Comparison of ENCODE assay signal across 9 cellular contexts in genomic region chr4:93710101-93710846, GRCh38.
DNase-seq lines count a peak whose midpoint lies in the region; ATAC-seq, FAIRE-seq and TF ChIP-seq lines count a peak whose summit lies in the region.
"Had no signal": no experiment of that assay in that cellular context is flagged by ENCODE, and none has a peak within 500 bp of the region (broad histone marks: within the 10 kb centered on the region; RNA-seq: fewer than 3 reads in every experiment).

No MANE protein-coding gene starts in this region.

- H3K4me2 ChIP-seq in A549 = no peak overlapping the region
- H3K4me2 ChIP-seq: BLaER1 had no signal

- 70% methylated on average over 6 of the region's 6 CpGs for WGBS in A549 (ENCODE audit: missing lambda C conversion rate)

- peak in 1 of 2 experiments; percentile 10 for DNase-seq in A549 (ENCODE audit: low read depth in 1 of 2, low spot score in 1 of 2)
- DNase-seq in colonic mucosa = peak; percentile 17
- no peak for DNase-seq in NCI-H187 (lab: John Stamatoyannopoulos, UW)
- no peak for DNase-seq in activated CD4-positive, alpha-beta T cell treated with anti-CD3 and anti-CD28 coated beads, Interleukin-2, amount 50 U/mL, for 48 hours
- no peak for DNase-seq in activated T-helper 1 cell treated with anti-CD3 and anti-CD28 coated beads, Interleukin-12 subunit alpha, Interleukin-12 subunit beta, Interleukin-2, Interleukin-4 antibody, amounts not matched to agents 30 ng/mL and 10 ng/mL and 1 ng/mL, durations not matched to agents 14 hours and 24 hours and 36 hours (ENCODE audit: low spot score)
- no peak for DNase-seq in vagina (ENCODE audit: extremely low spot score in 2 of 2)

- H3K9ac ChIP-seq in colonic mucosa (ENCODE audit: low read depth in 2 of 2, low read length in 2 of 2) = no peak overlapping the region
- H3K9ac ChIP-seq: BLaER1 had no signal

- no peaks in the 10 kb centered on the region for H3K9me3 Mint-ChIP-seq in activated T-helper 1 cell treated with anti-CD3 and anti-CD28 coated beads, Interleukin-12 subunit alpha, Interleukin-12 subunit beta, Interleukin-2, Interleukin-4 antibody, amounts not matched to agents 30 ng/mL and 10 ng/mL and 1 ng/mL, durations not matched to agents 14 hours and 24 hours and 36 hours

- no peak for FAIRE-seq in A549 (lab: Jason Lieb, UNC)

- TF ChIP-seq POLR2A in A549 (IDR thresholded peaks at IDR 0.05; ENCODE audit: low read length) = no peak
- TF ChIP-seq POLR2A in vagina (IDR thresholded peaks at IDR 0.05) = no peak

- no peaks in the 10 kb centered on the region for H3K27me3 Mint-ChIP-seq in activated T-helper 1 cell treated with anti-CD3 and anti-CD28 coated beads, Interleukin-12 subunit alpha, Interleukin-12 subunit beta, Interleukin-2, Interleukin-4 antibody, amounts not matched to agents 30 ng/mL and 10 ng/mL and 1 ng/mL, durations not matched to agents 14 hours and 24 hours and 36 hours (ENCODE audit: insufficient read depth)

- H3K4me1 Mint-ChIP-seq in activated T-helper 1 cell treated with anti-CD3 and anti-CD28 coated beads, Interleukin-12 subunit alpha, Interleukin-12 subunit beta, Interleukin-2, Interleukin-4 antibody, amounts not matched to agents 30 ng/mL and 10 ng/mL and 1 ng/mL, durations not matched to agents 14 hours and 24 hours and 36 hours (ENCODE audit: low read depth) = no peaks in the 10 kb centered on the region

- TF ChIP-seq RAD21 in A549 (conservative IDR thresholded peaks at IDR 0.05 in 1 of 2, IDR thresholded peaks at IDR 0.05 in 1 of 2) = peak; percentile 33 to 35; a peak in 3 of 5 replicates

- TF ChIP-seq CTCF in A549 (IDR thresholded peaks at IDR 0.05) (no peak), colonic mucosa (IDR thresholded peaks at IDR 0.05) (no peak), vagina (IDR thresholded peaks at IDR 0.05) (no peak)

- ATAC-seq in A549 (peak; percentile 34 to 53; a peak in 3 of 6 replicates), GM19395 (IDR thresholded peaks at IDR 0.05; ENCODE audit: unreplicated experiment) (peak; percentile 85), HG03378 (IDR thresholded peaks at IDR 0.05; ENCODE audit: unreplicated experiment) (peak; percentile 66)

- intact Hi-C loops in colonic mucosa (cut with DNase I) (no loop called here), vagina (cut with DNase I) (no loop called here)
- intact Hi-C loops in activated T-helper 1 cell treated with anti-CD3 and anti-CD28 coated beads, Interleukin-12 subunit alpha, Interleukin-12 subunit beta, Interleukin-2, Interleukin-4 antibody, amounts not matched to agents 30 ng/mL and 10 ng/mL and 1 ng/mL, durations not matched to agents 14 hours and 24 hours and 36 hours (cut with micrococcal nuclease) = no loop called here

- H3K4me1 ChIP-seq in A549 = no peaks in the 10 kb centered on the region
- no peaks in the 10 kb centered on the region for H3K4me1 ChIP-seq in colonic mucosa
- H3K4me1 ChIP-seq in vagina = no peaks in the 10 kb centered on the region
- H3K4me1 ChIP-seq: BLaER1 had no signal

- H3K27ac Mint-ChIP-seq in activated T-helper 1 cell treated with anti-CD3 and anti-CD28 coated beads, Interleukin-12 subunit alpha, Interleukin-12 subunit beta, Interleukin-2, Interleukin-4 antibody, amounts not matched to agents 30 ng/mL and 10 ng/mL and 1 ng/mL, durations not matched to agents 14 hours and 24 hours and 36 hours = no peak overlapping the region

- CTCF ChIA-PET in A549 (lab: Yijun Ruan, JAX) = no interaction called here

- H3K27me3 ChIP-seq in colonic mucosa = no peaks in the 10 kb centered on the region
- H3K27me3 ChIP-seq in vagina = no peaks in the 10 kb centered on the region
- H3K27me3 ChIP-seq: BLaER1 had no signal

- no peak overlapping the region for H3K4me3 Mint-ChIP-seq in activated T-helper 1 cell treated with anti-CD3 and anti-CD28 coated beads, Interleukin-12 subunit alpha, Interleukin-12 subunit beta, Interleukin-2, Interleukin-4 antibody, amounts not matched to agents 30 ng/mL and 10 ng/mL and 1 ng/mL, durations not matched to agents 14 hours and 24 hours and 36 hours

- H3K9me3 ChIP-seq in A549 (no peaks in the 10 kb centered on the region), colonic mucosa (no peaks in the 10 kb centered on the region), vagina (no peaks in the 10 kb centered on the region)
- H3K9me3 ChIP-seq: BLaER1 had no signal

- H3K36me3 ChIP-seq in colonic mucosa (no peaks in the 10 kb centered on the region), vagina (no peaks in the 10 kb centered on the region)
- H3K36me3 ChIP-seq: BLaER1 had no signal

- POLR2A ChIA-PET in A549 (lab: Yijun Ruan, JAX) = no interaction called here

- H3K27ac ChIP-seq in A549 (no peak overlapping the region), colonic mucosa (no peak overlapping the region), vagina (no peak overlapping the region)
- H3K27ac ChIP-seq: BLaER1 had no signal

- no peak for TF ChIP-seq EP300 in A549 (IDR thresholded peaks at IDR 0.05)

- H3K4me3 ChIP-seq in A549 (no peak overlapping the region), colonic mucosa (no peak overlapping the region), vagina (no peak overlapping the region)
- H3K4me3 ChIP-seq: BLaER1 had no signal

- no peaks in the 10 kb centered on the region for H3K36me3 Mint-ChIP-seq in activated T-helper 1 cell treated with anti-CD3 and anti-CD28 coated beads, Interleukin-12 subunit alpha, Interleukin-12 subunit beta, Interleukin-2, Interleukin-4 antibody, amounts not matched to agents 30 ng/mL and 10 ng/mL and 1 ng/mL, durations not matched to agents 14 hours and 24 hours and 36 hours (ENCODE audit: low read depth)

TF ChIP-seq in A549, 52 proteins besides CTCF, POLR2A, EP300 and RAD21:
- no peak for TF ChIP-seq NPAS2 (CRISPR knock-in tag; IDR thresholded peaks at IDR 0.05; ENCODE audit: borderline replicate concordance)
- no peak for TF ChIP-seq HOXB13 (CRISPR knock-in tag; IDR thresholded peaks at IDR 0.05; ENCODE audit: low read depth)
